In the genomic region with DNA sequence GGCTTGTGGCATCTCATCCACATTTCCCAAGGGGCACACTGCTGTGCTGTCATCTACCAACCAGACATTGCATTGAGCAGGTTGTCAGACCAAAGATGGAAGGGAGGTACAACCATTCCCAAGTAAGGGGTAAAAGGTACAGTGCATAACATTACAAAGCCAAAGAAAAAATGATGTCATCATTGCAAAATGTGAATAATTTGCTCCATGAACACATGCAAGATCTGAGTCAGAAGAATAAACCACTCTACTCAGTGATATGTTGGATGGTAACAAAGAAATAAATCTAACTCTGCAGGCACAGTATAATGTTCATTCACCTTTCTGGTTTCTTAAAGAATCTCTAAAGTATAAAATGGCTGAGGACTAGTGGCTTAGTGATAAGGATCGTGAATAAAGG, we compare ENCODE assay signal across 1 cellular context.
A peak's percentile ranks its signal among the peaks of the same experiment; 100 is the strongest.
TF ChIP-seq lines count a peak whose summit lies in the region.

No MANE protein-coding gene starts in this region.

TF ChIP-seq in HepG2, 621 proteins besides CTCF, POLR2A, EP300 and RAD21 (continued from another document):
- TF ChIP-seq, protein P1, sequence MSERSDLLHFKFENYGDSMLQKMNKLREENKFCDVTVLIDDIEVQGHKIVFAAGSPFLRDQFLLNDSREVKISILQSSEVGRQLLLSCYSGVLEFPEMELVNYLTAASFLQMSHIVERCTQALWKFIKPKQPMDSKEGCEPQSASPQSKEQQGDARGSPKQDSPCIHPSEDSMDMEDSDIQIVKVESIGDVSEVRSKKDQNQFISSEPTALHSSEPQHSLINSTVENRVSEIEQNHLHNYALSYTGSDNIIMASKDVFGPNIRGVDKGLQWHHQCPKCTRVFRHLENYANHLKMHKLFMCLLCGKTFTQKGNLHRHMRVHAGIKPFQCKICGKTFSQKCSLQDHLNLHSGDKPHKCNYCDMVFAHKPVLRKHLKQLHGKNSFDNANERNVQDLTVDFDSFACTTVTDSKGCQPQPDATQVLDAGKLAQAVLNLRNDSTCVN (CRISPR knock-in tag; IDR thresholded peaks at IDR 0.05; ENCODE audit: borderline replicate concordance): no peak
- TF ChIP-seq, protein P2, sequence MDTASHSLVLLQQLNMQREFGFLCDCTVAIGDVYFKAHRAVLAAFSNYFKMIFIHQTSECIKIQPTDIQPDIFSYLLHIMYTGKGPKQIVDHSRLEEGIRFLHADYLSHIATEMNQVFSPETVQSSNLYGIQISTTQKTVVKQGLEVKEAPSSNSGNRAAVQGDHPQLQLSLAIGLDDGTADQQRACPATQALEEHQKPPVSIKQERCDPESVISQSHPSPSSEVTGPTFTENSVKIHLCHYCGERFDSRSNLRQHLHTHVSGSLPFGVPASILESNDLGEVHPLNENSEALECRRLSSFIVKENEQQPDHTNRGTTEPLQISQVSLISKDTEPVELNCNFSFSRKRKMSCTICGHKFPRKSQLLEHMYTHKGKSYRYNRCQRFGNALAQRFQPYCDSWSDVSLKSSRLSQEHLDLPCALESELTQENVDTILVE (CRISPR knock-in tag; IDR thresholded peaks at IDR 0.05): no peak
- TF ChIP-seq, protein P3, sequence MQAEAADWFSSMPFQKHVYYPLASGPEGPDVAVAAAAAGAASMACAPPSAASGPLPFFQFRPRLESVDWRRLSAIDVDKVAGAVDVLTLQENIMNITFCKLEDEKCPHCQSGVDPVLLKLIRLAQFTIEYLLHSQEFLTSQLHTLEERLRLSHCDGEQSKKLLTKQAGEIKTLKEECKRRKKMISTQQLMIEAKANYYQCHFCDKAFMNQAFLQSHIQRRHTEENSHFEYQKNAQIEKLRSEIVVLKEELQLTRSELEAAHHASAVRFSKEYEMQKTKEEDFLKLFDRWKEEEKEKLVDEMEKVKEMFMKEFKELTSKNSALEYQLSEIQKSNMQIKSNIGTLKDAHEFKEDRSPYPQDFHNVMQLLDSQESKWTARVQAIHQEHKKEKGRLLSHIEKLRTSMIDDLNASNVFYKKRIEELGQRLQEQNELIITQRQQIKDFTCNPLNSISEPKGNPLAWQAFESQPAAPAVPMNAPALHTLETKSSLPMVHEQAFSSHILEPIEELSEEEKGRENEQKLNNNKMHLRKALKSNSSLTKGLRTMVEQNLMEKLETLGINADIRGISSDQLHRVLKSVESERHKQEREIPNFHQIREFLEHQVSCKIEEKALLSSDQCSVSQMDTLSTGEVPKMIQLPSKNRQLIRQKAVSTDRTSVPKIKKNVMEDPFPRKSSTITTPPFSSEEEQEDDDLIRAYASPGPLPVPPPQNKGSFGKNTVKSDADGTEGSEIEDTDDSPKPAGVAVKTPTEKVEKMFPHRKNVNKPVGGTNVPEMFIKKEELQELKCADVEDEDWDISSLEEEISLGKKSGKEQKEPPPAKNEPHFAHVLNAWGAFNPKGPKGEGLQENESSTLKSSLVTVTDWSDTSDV (CRISPR knock-in tag; IDR thresholded peaks at IDR 0.05): no peak
- TF ChIP-seq CREB1 (IDR thresholded peaks at IDR 0.05) (peak; percentile 55; the same call in 1 of the 2 replicates), CREB1 (CRISPR knock-in tag; IDR thresholded peaks at IDR 0.05) (no peak), ZNF850 (CRISPR knock-in tag; conservative IDR thresholded peaks at IDR 0.05) (no peak), TCF12 (IDR thresholded peaks at IDR 0.05) (no peak), TCF12 (CRISPR knock-in tag; IDR thresholded peaks at IDR 0.05) (no peak), ZKSCAN8 (CRISPR knock-in tag; IDR thresholded peaks at IDR 0.05; ENCODE audit: borderline replicate concordance) (no peak), NFYC (CRISPR knock-in tag; IDR thresholded peaks at IDR 0.05) (no peak)
- TF ChIP-seq, protein P4, sequence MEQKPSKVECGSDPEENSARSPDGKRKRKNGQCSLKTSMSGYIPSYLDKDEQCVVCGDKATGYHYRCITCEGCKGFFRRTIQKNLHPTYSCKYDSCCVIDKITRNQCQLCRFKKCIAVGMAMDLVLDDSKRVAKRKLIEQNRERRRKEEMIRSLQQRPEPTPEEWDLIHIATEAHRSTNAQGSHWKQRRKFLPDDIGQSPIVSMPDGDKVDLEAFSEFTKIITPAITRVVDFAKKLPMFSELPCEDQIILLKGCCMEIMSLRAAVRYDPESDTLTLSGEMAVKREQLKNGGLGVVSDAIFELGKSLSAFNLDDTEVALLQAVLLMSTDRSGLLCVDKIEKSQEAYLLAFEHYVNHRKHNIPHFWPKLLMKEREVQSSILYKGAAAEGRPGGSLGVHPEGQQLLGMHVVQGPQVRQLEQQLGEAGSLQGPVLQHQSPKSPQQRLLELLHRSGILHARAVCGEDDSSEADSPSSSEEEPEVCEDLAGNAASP (CRISPR knock-in tag; IDR thresholded peaks at IDR 0.05; ENCODE audit: borderline replicate concordance): no peak
